13 cellular contexts compared by ENCODE assay signal in genomic region chr9:72542538-72542835, GRCh38. TPM values are rescaled to one million over a fixed set of nuclear protein-coding genes. Genes with fewer than 3 reads are reported as not detected.
DNase-seq lines count a peak whose midpoint lies in the region; TF ChIP-seq lines count a peak whose summit lies in the region.
"Not testable (repeated sequence)": the region's sequence is repeated elsewhere in the genome, so short reads cannot be mapped to it uniquely, and the experiment has no call there.
"Had no signal": no experiment of that assay in that cellular context is flagged by ENCODE, and none has a peak within 500 bp of the region (broad histone marks: within the 10 kb centered on the region; RNA-seq: fewer than 3 reads in every experiment).

No MANE protein-coding gene starts in this region.

- not testable (repeated sequence) for H2AK5ac ChIP-seq in neuronal stem cell (ENCODE audit: low read depth, low read length)

- H3K4me1 ChIP-seq in adipocyte (ENCODE audit: control insufficient read depth, insufficient read depth, low read length): peaks cover 11% of the 10 kb centered on the region
- H3K4me1 ChIP-seq in neuronal stem cell (ENCODE audit: control insufficient read depth in 2 of 2, insufficient read depth in 1 of 2, low read depth in 1 of 2, low read length in 2 of 2): not testable (repeated sequence)

- H3K4ac ChIP-seq in neuronal stem cell (ENCODE audit: low read length): not testable (repeated sequence)

- not testable (repeated sequence) for H3K4me2 ChIP-seq in neuronal stem cell (ENCODE audit: insufficient read depth, low read length, poor library complexity, severe bottlenecking)

- not testable (repeated sequence) for H3K27me3 Mint-ChIP-seq in T-helper 1 cell treated with Interleukin-12 subunit alpha and Interleukin-12 subunit beta and Interleukin-4 antibody, amounts not matched to agents 30 μg/mL and 1 μg/mL, for 36 hours (ENCODE audit: low read depth)

- not testable (repeated sequence) for H3K36me3 ChIP-seq in adipocyte (ENCODE audit: control insufficient read depth, insufficient read depth, low read length, severe bottlenecking); neuronal stem cell (replicated peaks in 1 of 2; ENCODE audit: control insufficient read depth in 2 of 2, insufficient read depth in 2 of 2, low read length in 2 of 2)

- not testable (repeated sequence) for H2AFZ ChIP-seq in neuronal stem cell (ENCODE audit: low read length)

- peak overlapping the region; percentile 81 for H2BK15ac ChIP-seq in neuronal stem cell (ENCODE audit: low read length)

- not testable (repeated sequence) for H2BK12ac ChIP-seq in neuronal stem cell (ENCODE audit: low read length)

- H4K91ac ChIP-seq in neuronal stem cell (ENCODE audit: low read depth, low read length, poor library complexity): not testable (repeated sequence)

- not testable (repeated sequence) for H3K9ac ChIP-seq in adipocyte (ENCODE audit: low read length); neuronal stem cell (ENCODE audit: low read depth, low read length, poor library complexity)

- not testable (repeated sequence) for H3K18ac ChIP-seq in neuronal stem cell (ENCODE audit: low read length)

- not testable (repeated sequence) for H3K23ac ChIP-seq in neuronal stem cell (ENCODE audit: low read depth, low read length, poor library complexity)

- no CpG with 5 or more reads among the region's 6 CpGs for WGBS in neuronal stem cell (ENCODE audit: extremely low coverage in 2 of 2, insufficient read length in 2 of 2, insufficient replicate concordance in 1 of 2), 2 donors

- not testable (repeated sequence) for H3K4me3 Mint-ChIP-seq in T-helper 1 cell treated with Interleukin-12 subunit alpha and Interleukin-12 subunit beta and Interleukin-4 antibody, amounts not matched to agents 30 μg/mL and 1 μg/mL, for 36 hours

- H3K27ac Mint-ChIP-seq in T-helper 1 cell treated with Interleukin-12 subunit alpha and Interleukin-12 subunit beta and Interleukin-4 antibody, amounts not matched to agents 30 μg/mL and 1 μg/mL, for 36 hours: peak overlapping the region; percentile 90

- DNase-seq in ELR (ENCODE audit: low read depth): peak; percentile 81
- DNase-seq in M059J (ENCODE audit: low read depth): peak; percentile 83
- DNase-seq in adipocyte (ENCODE audit: low read depth): peak; percentile 65
- DNase-seq in choroid plexus epithelial cell (ENCODE audit: low read depth): peak; percentile 58
- DNase-seq in fibroblast of mammary gland (ENCODE audit: low read depth): peak; percentile 64
- not testable (repeated sequence) for DNase-seq in neuronal stem cell (ENCODE audit: low spot score)

- H3K36me3 Mint-ChIP-seq in T-helper 1 cell treated with Interleukin-12 subunit alpha and Interleukin-12 subunit beta and Interleukin-4 antibody, amounts not matched to agents 30 μg/mL and 1 μg/mL, for 36 hours (ENCODE audit: low read depth): peaks cover 14% of the 10 kb centered on the region

- H2BK120ac ChIP-seq in neuronal stem cell (ENCODE audit: low read depth, low read length): not testable (repeated sequence)

- H3K4me3 ChIP-seq in adipocyte (ENCODE audit: low read length); choroid plexus epithelial cell (ENCODE audit: low read depth, low read length); fibroblast of mammary gland (ENCODE audit: control insufficient read depth, low read depth, low read length); neuronal stem cell (ENCODE audit: low read length in 2 of 2): not testable (repeated sequence)

- H2BK5ac ChIP-seq in neuronal stem cell (ENCODE audit: low read length): not testable (repeated sequence)

- H3K14ac ChIP-seq in neuronal stem cell (ENCODE audit: low read length): not testable (repeated sequence)

- TF ChIP-seq CTCF in choroid plexus epithelial cell (conservative IDR thresholded peaks at IDR 0.05; ENCODE audit: low read depth, low read length); fibroblast of mammary gland (conservative IDR thresholded peaks at IDR 0.05; ENCODE audit: control insufficient read depth, insufficient read depth, low read depth, low read length): not testable (repeated sequence)

- not testable (repeated sequence) for H3K9me3 ChIP-seq in adipocyte (ENCODE audit: control insufficient read depth, low read length); neuronal stem cell (replicated peaks in 1 of 2; ENCODE audit: control insufficient read depth in 2 of 2, insufficient read depth in 1 of 2, low read depth in 1 of 2, low read length in 2 of 2)

- H3K9me3 Mint-ChIP-seq in T-helper 1 cell treated with Interleukin-12 subunit alpha and Interleukin-12 subunit beta and Interleukin-4 antibody, amounts not matched to agents 30 μg/mL and 1 μg/mL, for 36 hours: not testable (repeated sequence)

- H3K27me3 ChIP-seq in adipocyte (replicated peaks; ENCODE audit: control insufficient read depth, insufficient read depth, low read length); neuronal stem cell (ENCODE audit: control insufficient read depth in 3 of 3, insufficient read depth in 3 of 3, low read depth in 1 of 3, low read length in 3 of 3): not testable (repeated sequence)

- not testable (repeated sequence) for H4K8ac ChIP-seq in neuronal stem cell (ENCODE audit: low read depth, low read length)

- not testable (repeated sequence) for H3K27ac ChIP-seq in neuronal stem cell (replicated peaks; ENCODE audit: low read length)

- H3K4me1 Mint-ChIP-seq in T-helper 1 cell treated with Interleukin-12 subunit alpha and Interleukin-12 subunit beta and Interleukin-4 antibody, amounts not matched to agents 30 μg/mL and 1 μg/mL, for 36 hours (ENCODE audit: low read depth): peaks cover 30% of the 10 kb centered on the region

- H3K79me1 ChIP-seq in neuronal stem cell (ENCODE audit: low read depth, low read length): not testable (repeated sequence)

RNA-seq across cellular contexts. Expression of gene TMC1, which starts 21.1 kb away (rescaled TPM):
- 1.1 TPM in 1 of 2 replicates, not detected in the other for total RNA-seq in M059J (2014; rRNA removed; shearing (Covaris generic))
- not detected for polyA plus RNA-seq in neuronal stem cell (2013, experiment 1 of 2)
- polyA plus RNA-seq in neuronal stem cell (2013, experiment 2 of 2): 0.01 TPM
- total RNA-seq: activated CD4-positive, alpha-beta T cell treated with anti-CD3 and anti-CD28 coated beads, Interleukin-2, amount 10 ng/mL, durations not matched to agents 7 days and 5 days; activated naive CD4-positive, alpha-beta T cell treated with anti-CD3 and anti-CD28 coated beads for 36 hours; CD4-positive, alpha-beta memory T cell; G401; left ventricle myocardium superior; Right ventricle myocardium inferior had no signal
- polyA plus RNA-seq: CD4-positive, alpha-beta memory T cell had no signal
